24 cellular contexts compared by ENCODE assay signal in genomic region chr1:14350197-14350596, GRCh38.
"Had no signal": no experiment of that assay in that cellular context is flagged by ENCODE, and none has a peak within 500 bp of the region (broad histone marks: within the 10 kb centered on the region; RNA-seq: fewer than 3 reads in every experiment).

No MANE protein-coding gene starts in this region.

- ATAC-seq: activated T-helper 17 cell treated with anti-CD3 and anti-CD28 coated beads, Interleukin-2, amount 50 U/mL, for 72 hours had no signal

- H3K4me3 ChIP-seq: SK-N-MC had no signal

- DNase-seq: activated CD4-positive, alpha-beta memory T cell treated with anti-CD3 and anti-CD28 coated beads for 36 hours; activated CD4-positive, alpha-beta T cell treated with anti-CD3 and anti-CD28 coated beads, Interleukin-2, amount 10 ng/mL, durations not matched to agents 7 days and 5 days; activated CD4-positive, CD25-positive, alpha-beta regulatory T cell; activated gamma-delta T cell; activated naive CD4-positive, alpha-beta T cell treated with anti-CD3 and anti-CD28 coated beads for 36 hours; activated T-cell treated with anti-CD3 and anti-CD28 coated beads for 4 hours; activated T-cell treated with anti-CD3 and anti-CD28 coated beads, Interleukin-2, amount 50 U/mL, for 48 hours; amygdala; MV-4-11; NCI-H1092 treated with DMSO at 0.1 percent for 48 hours; NCI-H1417 treated with DMSO at 0.1 percent for 48 hours; NCI-H1694; NCI-H2029; NCI-H2107; NCI-H2171 treated with DMSO at 0.1 percent for 48 hours; NCI-H226; NCI-H510A; NCI-H526 treated with DMSO at 0.1 percent for 48 hours; NCI-H82; SIG-M5; T-helper 1 cell had no signal

- H3K27ac ChIP-seq: SK-N-MC, VCaP had no signal
